Comparison of ENCODE assay signal across 17 cellular contexts in the genomic region with DNA sequence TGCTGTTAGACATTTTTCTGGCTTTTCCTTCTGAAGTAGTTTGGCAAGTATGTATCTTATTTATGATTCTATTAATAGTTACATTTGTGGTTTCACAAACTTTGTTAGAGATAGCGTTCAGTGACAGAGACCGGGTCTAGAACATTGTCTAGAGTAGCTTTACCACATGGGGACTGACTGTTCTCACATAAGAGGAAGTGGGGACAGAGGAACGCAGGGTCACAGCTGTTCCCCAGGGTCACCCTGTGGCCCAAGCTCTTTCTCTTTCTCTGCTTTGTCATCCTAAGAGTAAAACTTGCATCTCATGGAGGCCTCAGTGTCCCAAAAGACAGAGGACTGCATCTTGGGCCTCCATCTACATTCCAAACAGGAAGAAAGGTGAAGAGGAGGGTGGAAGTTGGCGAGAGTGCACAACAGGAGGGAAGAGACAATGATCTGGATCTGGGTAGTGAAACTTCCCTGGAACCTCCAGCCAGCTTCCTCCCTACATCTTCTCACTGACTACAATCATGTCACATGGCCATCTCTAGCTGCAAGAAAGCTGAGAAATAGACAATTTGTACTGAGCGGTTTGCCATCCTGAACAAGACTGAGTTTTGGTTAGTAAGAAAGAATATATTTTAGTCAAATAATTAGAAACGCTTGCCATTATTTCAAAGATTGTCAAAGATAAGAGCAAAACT.
DNase-seq lines count a peak whose midpoint lies in the region; ATAC-seq, FAIRE-seq and TF ChIP-seq lines count a peak whose summit lies in the region.
"Had no signal": no experiment of that assay in that cellular context is flagged by ENCODE, and none has a peak within 500 bp of the region (broad histone marks: within the 10 kb centered on the region; RNA-seq: fewer than 3 reads in every experiment).

No MANE protein-coding gene starts in this region.

- H3K4me3 ChIP-seq in thyroid gland (replicated peaks in 1 of 3), result no peak overlapping the region
- H3K4me3 ChIP-seq: SJSA1, thoracic aorta had no signal

- H3K4me1 ChIP-seq in thyroid gland, result no peaks in the 10 kb centered on the region
- H3K4me1 ChIP-seq: SJSA1 had no signal

- no peaks in the 10 kb centered on the region for H3K4me1 Mint-ChIP-seq in progenitor cell of endocrine pancreas (ENCODE audit: low read depth)
- peaks cover 9% of the 10 kb centered on the region for H3K4me1 Mint-ChIP-seq in WTC11
- H3K4me1 Mint-ChIP-seq: activated CD8-positive, alpha-beta memory T cell treated with anti-CD3 and anti-CD28 coated beads, Interleukin-2, amount 10 ng/mL, durations not matched to agents 7 days and 5 days; CD8-positive, alpha-beta memory T cell had no signal

- TF ChIP-seq CTCF in thyroid gland (IDR thresholded peaks at IDR 0.05) (no peak), progenitor cell of endocrine pancreas (IDR thresholded peaks at IDR 0.05; ENCODE audit: unreplicated experiment) (no peak), WTC11 (IDR thresholded peaks at IDR 0.05) (no peak)

- H3K27ac Mint-ChIP-seq in progenitor cell of endocrine pancreas (no peak overlapping the region), WTC11 (no peak overlapping the region)
- H3K27ac Mint-ChIP-seq: activated CD8-positive, alpha-beta memory T cell treated with anti-CD3 and anti-CD28 coated beads, Interleukin-2, amount 10 ng/mL, durations not matched to agents 7 days and 5 days; CD8-positive, alpha-beta memory T cell had no signal

- intact Hi-C loops in thyroid gland (cut with DNase I), result no loop called here

- no peak overlapping the region for H3K4me3 Mint-ChIP-seq in progenitor cell of endocrine pancreas (ENCODE audit: low read depth)
- no peak overlapping the region for H3K4me3 Mint-ChIP-seq in WTC11
- H3K4me3 Mint-ChIP-seq: activated CD8-positive, alpha-beta memory T cell treated with anti-CD3 and anti-CD28 coated beads, Interleukin-2, amount 10 ng/mL, durations not matched to agents 7 days and 5 days; CD8-positive, alpha-beta memory T cell had no signal

- H3K36me3 ChIP-seq in thyroid gland, result no peaks in the 10 kb centered on the region
- H3K36me3 ChIP-seq: SJSA1, thoracic aorta had no signal

- no peak for FAIRE-seq in RCC 7860 (lab: Jason Lieb, UNC)
- FAIRE-seq: bronchial epithelial cell, H1 had no signal

- CTCF ChIA-PET in WTC11 (lab: Charles Lee), result no interaction called here

- H3K27ac ChIP-seq in thyroid gland, result no peak overlapping the region
- H3K27ac ChIP-seq: SJSA1, thoracic aorta had no signal

- DNase-seq in left lobe of liver (ENCODE audit: low spot score) (no peak), thyroid gland (no peak), progenitor cell of endocrine pancreas (ENCODE audit: low spot score, unreplicated experiment) (no peak), WTC11 (ENCODE audit: low spot score) (no peak), RCC 7860 (ENCODE audit: low spot score) (no peak)
- DNase-seq: activated CD8-positive, alpha-beta memory T cell treated with anti-CD3 and anti-CD28 coated beads, Interleukin-2, amount 10 ng/mL, durations not matched to agents 7 days and 5 days; CD8-positive, alpha-beta memory T cell; foreskin fibroblast; NCI-H1048; stimulated activated CD4-positive, alpha-beta T cell treated with anti-CD3 and anti-CD28 coated beads, Interleukin-1b, Interleukin-23, amount 100 ng/mL, for 48 hours had no signal

- TF ChIP-seq POLR2A in thyroid gland (IDR thresholded peaks at IDR 0.05), result no peak

- H3K27me3 ChIP-seq in thyroid gland, result no peaks in the 10 kb centered on the region
- H3K27me3 ChIP-seq: SJSA1 had no signal

- H3K36me3 Mint-ChIP-seq in progenitor cell of endocrine pancreas (ENCODE audit: insufficient read depth), result peaks cover 4% of the 10 kb centered on the region
- peaks cover 22% of the 10 kb centered on the region for H3K36me3 Mint-ChIP-seq in WTC11
- H3K36me3 Mint-ChIP-seq: activated CD8-positive, alpha-beta memory T cell treated with anti-CD3 and anti-CD28 coated beads, Interleukin-2, amount 10 ng/mL, durations not matched to agents 7 days and 5 days; CD8-positive, alpha-beta memory T cell had no signal

- 81 to 82% methylated on average over 6 of the region's 6 CpGs for WGBS in thyroid gland, 2 donors

- ATAC-seq in GM18520 (IDR thresholded peaks at IDR 0.05; ENCODE audit: unreplicated experiment) (peak; percentile 96), GM21528 (IDR thresholded peaks at IDR 0.05; ENCODE audit: low FRiP score, unreplicated experiment) (peak; percentile 94), HG03378 (IDR thresholded peaks at IDR 0.05; ENCODE audit: unreplicated experiment) (peak; percentile 98), left lobe of liver (peak; percentile 49), WTC11 (no peak)
- ATAC-seq: activated CD8-positive, alpha-beta memory T cell treated with anti-CD3 and anti-CD28 coated beads, Interleukin-2, amount 10 ng/mL, durations not matched to agents 7 days and 5 days had no signal

- H3K9me3 ChIP-seq in thyroid gland, result no peaks in the 10 kb centered on the region
- H3K9me3 ChIP-seq: thoracic aorta had no signal

- POLR2A ChIA-PET in WTC11 (lab: Charles Lee), result no interaction called here

- H3K27me3 Mint-ChIP-seq in progenitor cell of endocrine pancreas (no peaks in the 10 kb centered on the region), WTC11 (ENCODE audit: low read depth) (no peaks in the 10 kb centered on the region; the same call in 1 of the 2 replicates)
- H3K27me3 Mint-ChIP-seq: activated CD8-positive, alpha-beta memory T cell treated with anti-CD3 and anti-CD28 coated beads, Interleukin-2, amount 10 ng/mL, durations not matched to agents 7 days and 5 days; CD8-positive, alpha-beta memory T cell had no signal

- H3K9me3 Mint-ChIP-seq in progenitor cell of endocrine pancreas (ENCODE audit: low read depth) (peaks cover 28% of the 10 kb centered on the region), WTC11 (peaks cover 41% of the 10 kb centered on the region)

TF ChIP-seq in WTC11, 78 proteins besides CTCF, POLR2A, EP300 and RAD21:
- TF ChIP-seq, protein P1, sequence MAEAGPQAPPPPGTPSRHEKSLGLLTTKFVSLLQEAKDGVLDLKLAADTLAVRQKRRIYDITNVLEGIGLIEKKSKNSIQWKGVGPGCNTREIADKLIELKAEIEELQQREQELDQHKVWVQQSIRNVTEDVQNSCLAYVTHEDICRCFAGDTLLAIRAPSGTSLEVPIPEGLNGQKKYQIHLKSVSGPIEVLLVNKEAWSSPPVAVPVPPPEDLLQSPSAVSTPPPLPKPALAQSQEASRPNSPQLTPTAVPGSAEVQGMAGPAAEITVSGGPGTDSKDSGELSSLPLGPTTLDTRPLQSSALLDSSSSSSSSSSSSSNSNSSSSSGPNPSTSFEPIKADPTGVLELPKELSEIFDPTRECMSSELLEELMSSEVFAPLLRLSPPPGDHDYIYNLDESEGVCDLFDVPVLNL (CRISPR knock-in tag; IDR thresholded peaks at IDR 0.05; ENCODE audit: borderline replicate concordance, low read depth), result no peak
- TF ChIP-seq, protein P2, sequence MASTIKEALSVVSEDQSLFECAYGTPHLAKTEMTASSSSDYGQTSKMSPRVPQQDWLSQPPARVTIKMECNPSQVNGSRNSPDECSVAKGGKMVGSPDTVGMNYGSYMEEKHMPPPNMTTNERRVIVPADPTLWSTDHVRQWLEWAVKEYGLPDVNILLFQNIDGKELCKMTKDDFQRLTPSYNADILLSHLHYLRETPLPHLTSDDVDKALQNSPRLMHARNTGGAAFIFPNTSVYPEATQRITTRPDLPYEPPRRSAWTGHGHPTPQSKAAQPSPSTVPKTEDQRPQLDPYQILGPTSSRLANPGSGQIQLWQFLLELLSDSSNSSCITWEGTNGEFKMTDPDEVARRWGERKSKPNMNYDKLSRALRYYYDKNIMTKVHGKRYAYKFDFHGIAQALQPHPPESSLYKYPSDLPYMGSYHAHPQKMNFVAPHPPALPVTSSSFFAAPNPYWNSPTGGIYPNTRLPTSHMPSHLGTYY (CRISPR knock-in tag; IDR thresholded peaks at IDR 0.05), result no peak
- TF ChIP-seq SOX15 (CRISPR knock-in tag; IDR thresholded peaks at IDR 0.05) (no peak), ZNF219 (CRISPR knock-in tag; IDR thresholded peaks at IDR 0.05; ENCODE audit: borderline replicate concordance) (no peak)
- TF ChIP-seq, protein P3, sequence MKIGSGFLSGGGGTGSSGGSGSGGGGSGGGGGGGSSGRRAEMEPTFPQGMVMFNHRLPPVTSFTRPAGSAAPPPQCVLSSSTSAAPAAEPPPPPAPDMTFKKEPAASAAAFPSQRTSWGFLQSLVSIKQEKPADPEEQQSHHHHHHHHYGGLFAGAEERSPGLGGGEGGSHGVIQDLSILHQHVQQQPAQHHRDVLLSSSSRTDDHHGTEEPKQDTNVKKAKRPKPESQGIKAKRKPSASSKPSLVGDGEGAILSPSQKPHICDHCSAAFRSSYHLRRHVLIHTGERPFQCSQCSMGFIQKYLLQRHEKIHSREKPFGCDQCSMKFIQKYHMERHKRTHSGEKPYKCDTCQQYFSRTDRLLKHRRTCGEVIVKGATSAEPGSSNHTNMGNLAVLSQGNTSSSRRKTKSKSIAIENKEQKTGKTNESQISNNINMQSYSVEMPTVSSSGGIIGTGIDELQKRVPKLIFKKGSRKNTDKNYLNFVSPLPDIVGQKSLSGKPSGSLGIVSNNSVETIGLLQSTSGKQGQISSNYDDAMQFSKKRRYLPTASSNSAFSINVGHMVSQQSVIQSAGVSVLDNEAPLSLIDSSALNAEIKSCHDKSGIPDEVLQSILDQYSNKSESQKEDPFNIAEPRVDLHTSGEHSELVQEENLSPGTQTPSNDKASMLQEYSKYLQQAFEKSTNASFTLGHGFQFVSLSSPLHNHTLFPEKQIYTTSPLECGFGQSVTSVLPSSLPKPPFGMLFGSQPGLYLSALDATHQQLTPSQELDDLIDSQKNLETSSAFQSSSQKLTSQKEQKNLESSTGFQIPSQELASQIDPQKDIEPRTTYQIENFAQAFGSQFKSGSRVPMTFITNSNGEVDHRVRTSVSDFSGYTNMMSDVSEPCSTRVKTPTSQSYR (CRISPR knock-in tag; IDR thresholded peaks at IDR 0.05), result no peak
- TF ChIP-seq, protein P4, sequence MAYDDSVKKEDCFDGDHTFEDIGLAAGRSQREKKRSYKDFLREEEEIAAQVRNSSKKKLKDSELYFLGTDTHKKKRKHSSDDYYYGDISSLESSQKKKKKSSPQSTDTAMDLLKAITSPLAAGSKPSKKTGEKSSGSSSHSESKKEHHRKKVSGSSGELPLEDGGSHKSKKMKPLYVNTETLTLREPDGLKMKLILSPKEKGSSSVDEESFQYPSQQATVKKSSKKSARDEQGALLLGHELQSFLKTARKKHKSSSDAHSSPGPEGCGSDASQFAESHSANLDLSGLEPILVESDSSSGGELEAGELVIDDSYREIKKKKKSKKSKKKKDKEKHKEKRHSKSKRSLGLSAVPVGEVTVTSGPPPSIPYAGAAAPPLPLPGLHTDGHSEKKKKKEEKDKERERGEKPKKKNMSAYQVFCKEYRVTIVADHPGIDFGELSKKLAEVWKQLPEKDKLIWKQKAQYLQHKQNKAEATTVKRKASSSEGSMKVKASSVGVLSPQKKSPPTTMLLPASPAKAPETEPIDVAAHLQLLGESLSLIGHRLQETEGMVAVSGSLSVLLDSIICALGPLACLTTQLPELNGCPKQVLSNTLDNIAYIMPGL (CRISPR knock-in tag; IDR thresholded peaks at IDR 0.05), result no peak
